Comparison of ENCODE assay signal across 8 cellular contexts in genomic region chr2:27303093-27304025, GRCh38. TPM values are rescaled to one million over a fixed set of nuclear protein-coding genes. Genes with fewer than 3 reads are reported as not detected.
DNase-seq lines count a peak whose midpoint lies in the region; ATAC-seq, FAIRE-seq and TF ChIP-seq lines count a peak whose summit lies in the region.

No MANE protein-coding gene starts in this region.

- in situ Hi-C loops in GM23248 (cut with MboI): no loop called here

- DNase-seq in GM23248: peak; percentile 88
- peak; percentile 69 for DNase-seq in NCI-H2196 treated with DMSO at 0.1 percent for 48 hours (lab: John Stamatoyannopoulos, UW; ENCODE audit: unreplicated experiment)
- no peak for DNase-seq in lower lobe of right lung
- no peak for DNase-seq in suprapubic skin (ENCODE audit: low spot score in 2 of 2)

- H3K9me3 ChIP-seq in BLaER1 (no peaks in the 10 kb centered on the region), GM23248 (ENCODE audit: low read depth) (no peaks in the 10 kb centered on the region), lower lobe of right lung (no peaks in the 10 kb centered on the region), suprapubic skin (no peaks in the 10 kb centered on the region)

- H3K4me3 ChIP-seq in BLaER1: no peak overlapping the region
- H3K4me3 ChIP-seq in GM23248: peak overlapping the region; percentile 51
- peak overlapping the region; percentile 51 for H3K4me3 ChIP-seq in lower lobe of right lung
- peak overlapping the region; percentile 34 for H3K4me3 ChIP-seq in suprapubic skin

- H3K79me2 ChIP-seq in GM23248 (ENCODE audit: insufficient read depth): no peaks in the 10 kb centered on the region

- H4K20me1 ChIP-seq in BLaER1 (peaks cover 11% of the 10 kb centered on the region; the same call in 1 of the 2 replicates), GM23248 (ENCODE audit: insufficient read depth) (no peaks in the 10 kb centered on the region)

- 12 to 15% methylated on average over 24 to 25 of the region's 25 CpGs for WGBS in GM23248 (ENCODE audit: low coverage in 1 of 2, low lambda C conversion rate in 2 of 2, missing lambda C conversion rate in 2 of 2), 2 experiments
- WGBS in suprapubic skin: 25% methylated on average over 21 of the region's 25 CpGs

- H3K27ac ChIP-seq in BLaER1 (no peak overlapping the region), GM23248 (no peak overlapping the region), lower lobe of right lung (peak overlapping the region; percentile 55), suprapubic skin (no peak overlapping the region)

- peak overlapping the region; percentile 81 for H2AFZ ChIP-seq in GM23248

- H3K4me2 ChIP-seq in BLaER1 (peak overlapping the region; percentile 47), GM23248 (ENCODE audit: unreplicated experiment) (peak overlapping the region; percentile 69)

- H3K9ac ChIP-seq in BLaER1: no peak overlapping the region
- peak overlapping the region; percentile 22 for H3K9ac ChIP-seq in GM23248

- peaks cover 8% of the 10 kb centered on the region for H3K36me3 Mint-ChIP-seq in dendritic cell treated with granulocyte-macrophage colony-stimulating factor and Interleukin-4, amounts not matched to agents 40 ng/mL and 50 ng/mL, for 4 days (ENCODE audit: low read depth)

- H3K27me3 Mint-ChIP-seq in dendritic cell treated with granulocyte-macrophage colony-stimulating factor and Interleukin-4, amounts not matched to agents 40 ng/mL and 50 ng/mL, for 4 days: peaks cover 42% of the 10 kb centered on the region

- H3K27ac Mint-ChIP-seq in dendritic cell treated with granulocyte-macrophage colony-stimulating factor and Interleukin-4, amounts not matched to agents 40 ng/mL and 50 ng/mL, for 4 days: no peak overlapping the region

- H3K4me1 ChIP-seq in BLaER1 (peaks cover 13% of the 10 kb centered on the region), GM23248 (ENCODE audit: insufficient read depth) (0 out of 2 replicates have a peak, but pooled peaks cover 4% of the 10 kb centered on the region), lower lobe of right lung (peaks cover 19% of the 10 kb centered on the region), suprapubic skin (peaks cover 24% of the 10 kb centered on the region)

- ATAC-seq in lower lobe of right lung (peak; percentile 74 to 83), HG03442 (IDR thresholded peaks at IDR 0.05; ENCODE audit: unreplicated experiment) (no peak)

- FAIRE-seq in TTC549 (lab: Jason Lieb, UNC): peak; percentile 90

- peaks cover 15% of the 10 kb centered on the region for H3K4me1 Mint-ChIP-seq in dendritic cell treated with granulocyte-macrophage colony-stimulating factor and Interleukin-4, amounts not matched to agents 40 ng/mL and 50 ng/mL, for 4 days (ENCODE audit: low read depth)

- H3K4me3 Mint-ChIP-seq in dendritic cell treated with granulocyte-macrophage colony-stimulating factor and Interleukin-4, amounts not matched to agents 40 ng/mL and 50 ng/mL, for 4 days: peak overlapping the region; percentile 66

- H3K9me2 ChIP-seq in GM23248 (ENCODE audit: insufficient read depth): no peaks in the 10 kb centered on the region

- H3F3A ChIP-seq in GM23248 (ENCODE audit: insufficient read depth): no peaks in the 10 kb centered on the region

- peak; percentile 88 for TF ChIP-seq CTCF in lower lobe of right lung (IDR thresholded peaks at IDR 0.05)
- TF ChIP-seq CTCF in suprapubic skin (IDR thresholded peaks at IDR 0.05): peak; percentile 73 to 83

- intact Hi-C loops in dendritic cell treated with granulocyte-macrophage colony-stimulating factor and Interleukin-4, amounts not matched to agents 40 ng/mL and 50 ng/mL, for 4 days (cut with micrococcal nuclease): loop anchor here (2.0 kb wide), 1 partner anchor 207 kb away; no protein-coding TSS in a partner anchor
- intact Hi-C loops in lower lobe of right lung (cut with DNase I): no loop called here

- H3K9me3 Mint-ChIP-seq in dendritic cell treated with granulocyte-macrophage colony-stimulating factor and Interleukin-4, amounts not matched to agents 40 ng/mL and 50 ng/mL, for 4 days: no peaks in the 10 kb centered on the region

- no peak for TF ChIP-seq EP300 in suprapubic skin (IDR thresholded peaks at IDR 0.05)

- peaks cover 10% of the 10 kb centered on the region for H3K36me3 ChIP-seq in BLaER1
- no peaks in the 10 kb centered on the region for H3K36me3 ChIP-seq in GM23248 (ENCODE audit: low read depth)
- H3K36me3 ChIP-seq in lower lobe of right lung: no peaks in the 10 kb centered on the region
- no peaks in the 10 kb centered on the region for H3K36me3 ChIP-seq in suprapubic skin

- H3K27me3 ChIP-seq in BLaER1 (peaks cover 23% of the 10 kb centered on the region), GM23248 (replicated peaks; ENCODE audit: insufficient read depth) (peaks cover 20% of the 10 kb centered on the region), lower lobe of right lung (ENCODE audit: low read depth) (peaks cover 35% of the 10 kb centered on the region), suprapubic skin (peaks cover 41% of the 10 kb centered on the region)

- no peak for TF ChIP-seq POLR2A in suprapubic skin (IDR thresholded peaks at IDR 0.05)

RNA-seq across cellular contexts. Expression of gene UCN, which starts 4.9 kb away (rescaled TPM):
- not detected in 2 replicates for total RNA-seq in GM23248 (2014; rRNA removed; shearing (Covaris generic))
- polyA plus RNA-seq in GM23248 (2016; fragmentation: Nextera tagmentation; extraction: Ambion mirVana): 1.3 and 1.6 TPM in 2 replicates
- total RNA-seq in lower lobe of right lung (4.0 TPM), suprapubic skin (1 to 10 TPM in 2 of 4 donors, not detected in 2; 2.1 to 3.9 TPM)

RNA-seq across cellular contexts. Expression of gene MPV17, which starts 19.5 kb away (rescaled TPM):
- 91.0 and 94.0 TPM in 2 replicates for total RNA-seq in GM23248 (2014; rRNA removed; shearing (Covaris generic))
- 128 and 138 TPM in 2 replicates for polyA plus RNA-seq in GM23248 (2016; fragmentation: Nextera tagmentation; extraction: Ambion mirVana)
- total RNA-seq in lower lobe of right lung (79.2 TPM), suprapubic skin (10 to 100 TPM; 51.8 to 87.5 (median 68.4) TPM)

RNA-seq across cellular contexts. Expression of gene TRIM54, which starts 21.1 kb away (rescaled TPM):
- not detected in 2 replicates for total RNA-seq in GM23248 (2014; rRNA removed; shearing (Covaris generic))
- not detected in 2 replicates for polyA plus RNA-seq in GM23248 (2016; fragmentation: Nextera tagmentation; extraction: Ambion mirVana)
- not detected for total RNA-seq in lower lobe of right lung
- not detected for total RNA-seq in suprapubic skin

RNA-seq across cellular contexts. Expression of gene DNAJC5G, which starts 28.1 kb away (rescaled TPM):
- total RNA-seq in GM23248 (2014; rRNA removed; shearing (Covaris generic)): not detected in 2 replicates
- not detected in 2 replicates for polyA plus RNA-seq in GM23248 (2016; fragmentation: Nextera tagmentation; extraction: Ambion mirVana)
- total RNA-seq in lower lobe of right lung (not detected), suprapubic skin (not detected)

RNA-seq across cellular contexts. Expression of gene SLC30A3, which starts 40.5 kb away (rescaled TPM):
- total RNA-seq in GM23248 (2014; rRNA removed; shearing (Covaris generic)): not detected in 2 replicates
- not detected in 2 replicates for polyA plus RNA-seq in GM23248 (2016; fragmentation: Nextera tagmentation; extraction: Ambion mirVana)
- total RNA-seq in lower lobe of right lung (0.80 TPM), suprapubic skin (not detected)

Comparison
In these comparisons a context has a peak if more than half of its experiments do, and no peak if none do; other contexts are left out.
1. DNase-seq: peak in GM23248 (single experiment) and NCI-H2196 treated with DMSO at 0.1 percent for 48 hours (single experiment); none in lower lobe of right lung (single experiment) and suprapubic skin (0 of 2).